Comparison of ENCODE assay signal across 25 cellular contexts in genomic region chr7:93958216-93958615, GRCh38. TPM values are rescaled to one million over a fixed set of nuclear protein-coding genes. Genes with fewer than 3 reads are reported as not detected.
DNase-seq lines count a peak whose midpoint lies in the region; TF ChIP-seq lines count a peak whose summit lies in the region.
"Had no signal": no experiment of that assay in that cellular context is flagged by ENCODE, and none has a peak within 500 bp of the region (broad histone marks: within the 10 kb centered on the region; RNA-seq: fewer than 3 reads in every experiment).

No MANE protein-coding gene starts in this region.

- no peaks in the 10 kb centered on the region for H3K27me3 ChIP-seq in GM23248 (replicated peaks; ENCODE audit: insufficient read depth)
- no peaks in the 10 kb centered on the region for H3K27me3 ChIP-seq in OCI-LY3 (ENCODE audit: low read depth, low read length)
- H3K27me3 ChIP-seq in neuron (ENCODE audit: insufficient read depth, low read length) = no peaks in the 10 kb centered on the region
- no peaks in the 10 kb centered on the region for H3K27me3 ChIP-seq in mesenchymal stem cell (ENCODE audit: control insufficient read depth in 1 of 2, insufficient read depth in 1 of 2, low read length in 2 of 2)
- H3K27me3 ChIP-seq: brain microvascular endothelial cell, SJCRH30, thyroid gland had no signal

- TF ChIP-seq CTCF in OCI-LY3 (IDR thresholded peaks at IDR 0.05; ENCODE audit: low read depth, low read length) = no peak

- no peak overlapping the region for H3K23ac ChIP-seq in mesenchymal stem cell (ENCODE audit: low read length in 2 of 2)

- H2BK12ac ChIP-seq in mesenchymal stem cell (ENCODE audit: low read length in 2 of 2) = no peak overlapping the region

- H3K79me2 ChIP-seq in GM23248 (ENCODE audit: insufficient read depth) (no peaks in the 10 kb centered on the region), OCI-LY3 (ENCODE audit: low read length) (no peaks in the 10 kb centered on the region)

- H3K9ac ChIP-seq in GM23248 (no peak overlapping the region), OCI-LY3 (ENCODE audit: low read length) (no peak overlapping the region), mesenchymal stem cell (ENCODE audit: low read length) (no peak overlapping the region)

- DNase-seq in GM23248 = peak; percentile 57
- peak; percentile 71 to 92 for DNase-seq in dermis microvascular lymphatic vessel endothelial cell (ENCODE audit: low read depth in 2 of 2)
- no peak for DNase-seq in erythroblast (lab: John Stamatoyannopoulos, UW)
- DNase-seq in NCI-H2081 treated with DMSO at 0.1 percent for 48 hours (lab: John Stamatoyannopoulos, UW) = no peak
- DNase-seq in stimulated activated CD4-positive, alpha-beta T cell treated with anti-CD3 and anti-CD28 coated beads, Interleukin-2, amount 100 ng/mL, for 48 hours = no peak
- no peak for DNase-seq in mesenchymal stem cell
- DNase-seq: activated CD8-positive, alpha-beta memory T cell treated with anti-CD3 and anti-CD28 coated beads, Interleukin-2, amount 50 U/mL, for 48 hours; activated naive CD8-positive, alpha-beta T cell treated with anti-CD3 and anti-CD28 coated beads, Interleukin-2, amount 10 ng/mL, durations not matched to agents 7 days and 5 days; brain microvascular endothelial cell; CD4-positive, alpha-beta T cell; left colon; midbrain; NCI-H146; nephron progenitor cell; PC-9; SJCRH30; stimulated activated naive CD4-positive, alpha-beta T cell treated with Interleukin-2 at 50 U/mL for 16 hours; T-helper 17 cell; thyroid gland; WERI-Rb-1 had no signal

- no peak overlapping the region for H3K27ac ChIP-seq in GM23248
- no peak overlapping the region for H3K27ac ChIP-seq in OCI-LY3 (ENCODE audit: low read length)
- no peak overlapping the region for H3K27ac ChIP-seq in mesenchymal stem cell (ENCODE audit: low read length, poor library complexity, severe bottlenecking)
- H3K27ac ChIP-seq: brain microvascular endothelial cell, coronary artery, PC-9, SJCRH30, skin epidermis, thyroid gland, WERI-Rb-1 had no signal

- no peak overlapping the region for H4K91ac ChIP-seq in mesenchymal stem cell (ENCODE audit: low read length)

- H2BK5ac ChIP-seq in mesenchymal stem cell (ENCODE audit: low read depth, low read length, poor library complexity, severe bottlenecking) = no peak overlapping the region

- H2BK120ac ChIP-seq in mesenchymal stem cell (ENCODE audit: low read depth, low read length) = no peak overlapping the region

- H3K4me2 ChIP-seq in GM23248 (ENCODE audit: unreplicated experiment) (peak overlapping the region; percentile 23), OCI-LY3 (ENCODE audit: low read length) (peak overlapping the region; percentile 76), mesenchymal stem cell (ENCODE audit: low read length, poor library complexity, severe bottlenecking) (no peak overlapping the region)
- H3K4me2 ChIP-seq: PC-9 had no signal

- H3K79me1 ChIP-seq in mesenchymal stem cell (replicated peaks; ENCODE audit: low read length, poor library complexity, severe bottlenecking) = no peaks in the 10 kb centered on the region

- peaks cover 4% of the 10 kb centered on the region; the same call in 1 of the 2 replicates for H3K9me2 ChIP-seq in GM23248 (ENCODE audit: insufficient read depth)

- no peak for TF ChIP-seq POLR2A in erythroblast (IDR thresholded peaks at IDR 0.05; ENCODE audit: low read length)

- H4K8ac ChIP-seq in mesenchymal stem cell (ENCODE audit: low read length) = no peak overlapping the region

- H3K4me1 ChIP-seq in GM23248 (ENCODE audit: insufficient read depth) (peaks cover 11% of the 10 kb centered on the region), OCI-LY3 (ENCODE audit: low read length) (peaks cover 19% of the 10 kb centered on the region), neuron (ENCODE audit: insufficient read depth, low read length) (no peaks in the 10 kb centered on the region), mesenchymal stem cell (ENCODE audit: control insufficient read depth, insufficient read depth, low read depth, low read length) (no peaks in the 10 kb centered on the region)
- H3K4me1 ChIP-seq: SJCRH30, thyroid gland had no signal

- H3K18ac ChIP-seq in mesenchymal stem cell (ENCODE audit: low read depth in 1 of 2, low read length in 2 of 2) = no peak overlapping the region

- WGBS in GM23248 (ENCODE audit: low coverage in 1 of 2, low lambda C conversion rate in 2 of 2, missing lambda C conversion rate in 2 of 2), 2 experiments = 59 to 65% methylated on average over 3 of the region's 3 CpGs
- 94% methylated on average over 2 of the region's 3 CpGs for WGBS in mesenchymal stem cell

- no peak overlapping the region for H3K4me3 ChIP-seq in GM23248
- H3K4me3 ChIP-seq in OCI-LY3 (ENCODE audit: low read length) = peak overlapping the region; percentile 63
- H3K4me3 ChIP-seq in neuron (ENCODE audit: low read length) = no peak overlapping the region
- H3K4me3 ChIP-seq in mesenchymal stem cell (ENCODE audit: insufficient read depth in 1 of 2, low read depth in 1 of 2, low read length in 2 of 2) = no peak overlapping the region
- H3K4me3 ChIP-seq: coronary artery, PC-9, SJCRH30, skin epidermis, thyroid gland had no signal

- no peak overlapping the region for H3K14ac ChIP-seq in mesenchymal stem cell (ENCODE audit: low read length in 2 of 2)

- no peaks in the 10 kb centered on the region for H4K20me1 ChIP-seq in GM23248 (ENCODE audit: insufficient read depth)
- no peaks in the 10 kb centered on the region for H4K20me1 ChIP-seq in OCI-LY3 (ENCODE audit: insufficient read depth, low read length)

- no peak overlapping the region for H2AK5ac ChIP-seq in mesenchymal stem cell (ENCODE audit: low read length, severe bottlenecking)

- H2BK15ac ChIP-seq in mesenchymal stem cell (ENCODE audit: low read depth, poor library complexity, severe bottlenecking) = no peak overlapping the region

- H2AFZ ChIP-seq in GM23248 (no peak overlapping the region), OCI-LY3 (ENCODE audit: low read depth, low read length) (peak overlapping the region; percentile 59; the same call in 1 of the 2 replicates), neuron (ENCODE audit: low read depth, low read length) (peak overlapping the region; percentile 20), mesenchymal stem cell (ENCODE audit: low read depth, low read length) (no peak overlapping the region)
- H2AFZ ChIP-seq: PC-9 had no signal

- H3K9me3 ChIP-seq in GM23248 (ENCODE audit: low read depth) (no peaks in the 10 kb centered on the region), OCI-LY3 (ENCODE audit: insufficient read depth, low read length) (no peaks in the 10 kb centered on the region), neuron (ENCODE audit: low read length) (no peaks in the 10 kb centered on the region), mesenchymal stem cell (ENCODE audit: control insufficient read depth, low read length) (no peaks in the 10 kb centered on the region)
- H3K9me3 ChIP-seq: SJCRH30, thyroid gland had no signal

- in situ Hi-C loops in GM23248 (cut with MboI) = no loop called here

- no peaks in the 10 kb centered on the region for H3F3A ChIP-seq in GM23248 (ENCODE audit: insufficient read depth)

- H3K36me3 ChIP-seq in GM23248 (ENCODE audit: low read depth) = no peaks in the 10 kb centered on the region
- H3K36me3 ChIP-seq in OCI-LY3 (replicated peaks; ENCODE audit: low read depth, low read length) = no peaks in the 10 kb centered on the region
- H3K36me3 ChIP-seq in neuron (ENCODE audit: insufficient read depth, low read length) = no peaks in the 10 kb centered on the region
- H3K36me3 ChIP-seq in mesenchymal stem cell (ENCODE audit: control insufficient read depth in 1 of 2, insufficient read depth in 2 of 2, low read depth in 1 of 2, low read length in 2 of 2) = no peaks in the 10 kb centered on the region
- H3K36me3 ChIP-seq: brain microvascular endothelial cell, SJCRH30, thyroid gland, WERI-Rb-1 had no signal

- no peak overlapping the region for H3K4ac ChIP-seq in mesenchymal stem cell (ENCODE audit: low read depth in 1 of 2, low read length in 2 of 2)

RNA-seq across cellular contexts. Expression of gene GNG11, which starts 36.7 kb away (rescaled TPM):
- total RNA-seq in GM23248 (2014; rRNA removed; shearing (Covaris generic)) = 22.5 and 25.9 TPM in 2 replicates
- polyA plus RNA-seq in GM23248 (2016; fragmentation: Nextera tagmentation; extraction: Ambion mirVana) = 84.7 and 87.0 TPM in 2 replicates
- 326 and 460 TPM in 2 replicates for total RNA-seq in dermis microvascular lymphatic vessel endothelial cell
- polyA plus RNA-seq in mesenchymal stem cell (2013, experiment 1 of 2) = 105 TPM
- polyA plus RNA-seq in mesenchymal stem cell (2013, experiment 2 of 2) = 111 TPM
- total RNA-seq: activated naive CD8-positive, alpha-beta T cell treated with anti-CD3 and anti-CD28 coated beads, Interleukin-2, amount 10 ng/mL, durations not matched to agents 7 days and 5 days; CD4-positive, alpha-beta T cell; progenitor cell of endocrine pancreas had no signal

RNA-seq across cellular contexts. Expression of gene BET1, which starts 45.9 kb away (rescaled TPM):
- total RNA-seq in GM23248 (2014; rRNA removed; shearing (Covaris generic)) = 51.5 and 55.9 TPM in 2 replicates
- polyA plus RNA-seq in GM23248 (2016; fragmentation: Nextera tagmentation; extraction: Ambion mirVana) = 73.7 and 78.6 TPM in 2 replicates
- total RNA-seq in dermis microvascular lymphatic vessel endothelial cell = 24.9 and 33.1 TPM in 2 replicates
- polyA plus RNA-seq in mesenchymal stem cell (2013, experiment 1 of 2) = 47.8 TPM
- polyA plus RNA-seq in mesenchymal stem cell (2013, experiment 2 of 2) = 52.7 TPM

RNA-seq across cellular contexts. Expression of gene GNGT1, which starts 51.8 kb away (rescaled TPM):
- not detected in 2 replicates for total RNA-seq in GM23248 (2014; rRNA removed; shearing (Covaris generic))
- not detected in 2 replicates for polyA plus RNA-seq in GM23248 (2016; fragmentation: Nextera tagmentation; extraction: Ambion mirVana)
- not detected in 2 replicates for total RNA-seq in dermis microvascular lymphatic vessel endothelial cell
- not detected for polyA plus RNA-seq in mesenchymal stem cell (2013, experiment 1 of 2)
- 0.07 TPM for polyA plus RNA-seq in mesenchymal stem cell (2013, experiment 2 of 2)
- total RNA-seq: activated naive CD8-positive, alpha-beta T cell treated with anti-CD3 and anti-CD28 coated beads, Interleukin-2, amount 10 ng/mL, durations not matched to agents 7 days and 5 days; CD4-positive, alpha-beta T cell; left colon; PC-9; progenitor cell of endocrine pancreas; T-helper 17 cell; thyroid gland had no signal

Comparison
In these comparisons a context has a peak if more than half of its experiments do, and no peak if none do; other contexts are left out.
1. DNase-seq: peak in GM23248 (single experiment) and dermis microvascular lymphatic vessel endothelial cell (2 of 2); none in erythroblast (0 of 2), NCI-H2081 treated with DMSO at 0.1 percent for 48 hours (single experiment), stimulated activated CD4-positive, alpha-beta T cell treated with anti-CD3 and anti-CD28 coated beads, Interleukin-2, amount 100 ng/mL, for 48 hours (0 of 2) and mesenchymal stem cell (single experiment).
2. H2AFZ ChIP-seq: peak in OCI-LY3 (single experiment) and neuron (single experiment); none in GM23248 (single experiment) and mesenchymal stem cell (single experiment).
3. RNA of gene GNG11, which starts 36.7 kb away (total RNA-seq): 326 to 460 TPM in dermis microvascular lymphatic vessel endothelial cell; 22.5 to 25.9 TPM in GM23248; every median in the first group is over 10 times any median in the second.